Comparison of ENCODE assay signal across 8 cellular contexts in genomic region chr18:12934454-12935071, GRCh38. TPM values are rescaled to one million over a fixed set of nuclear protein-coding genes. Genes with fewer than 3 reads are reported as not detected.
DNase-seq lines count a peak whose midpoint lies in the region; ATAC-seq and TF ChIP-seq lines count a peak whose summit lies in the region.

No MANE protein-coding gene starts in this region.

- no peaks in the 10 kb centered on the region for H3K9me3 ChIP-seq in fibroblast of lung (ENCODE audit: control insufficient read depth, insufficient read depth, low read depth, low read length)
- H3K9me3 ChIP-seq in neural cell (ENCODE audit: low read length), result no peaks in the 10 kb centered on the region

- H3K27me3 ChIP-seq in fibroblast of lung (ENCODE audit: control insufficient read depth, insufficient read depth, low read length), result no peaks in the 10 kb centered on the region
- no peaks in the 10 kb centered on the region for H3K27me3 ChIP-seq in neural cell (ENCODE audit: insufficient read depth, low read depth, low read length)

- TF ChIP-seq CTCF in fibroblast of lung (conservative IDR thresholded peaks at IDR 0.05 in 1 of 2, IDR thresholded peaks at IDR 0.05 in 1 of 2; ENCODE audit: low read depth in 1 of 2, low read length in 2 of 2) (peak; percentile 98), neural cell (IDR thresholded peaks at IDR 0.05; ENCODE audit: poor library complexity, severe bottlenecking) (peak; percentile 96)

- H3K36me3 ChIP-seq in fibroblast of lung (ENCODE audit: control insufficient read depth, insufficient read depth, low read length), result no peaks in the 10 kb centered on the region
- H3K36me3 ChIP-seq in neural cell (ENCODE audit: insufficient read depth, low read length), result no peaks in the 10 kb centered on the region

- H2AFZ ChIP-seq in fibroblast of lung (ENCODE audit: low read length), result no peak overlapping the region
- H2AFZ ChIP-seq in neural cell (ENCODE audit: low read depth, low read length), result no peak overlapping the region

- ATAC-seq in GM21381 (IDR thresholded peaks at IDR 0.05; ENCODE audit: unreplicated experiment), result no peak

- H3K4me2 ChIP-seq in fibroblast of lung (ENCODE audit: extremely low read depth, insufficient read depth, low read length) (peak overlapping the region; percentile 9), neural cell (ENCODE audit: low read length) (no peak overlapping the region)

- no peak overlapping the region for H3K27ac ChIP-seq in fibroblast of lung (ENCODE audit: insufficient read depth, low read length)
- no peak overlapping the region for H3K27ac ChIP-seq in neural cell (ENCODE audit: low read length)

- H3K4me3 ChIP-seq in fibroblast of lung (replicated peaks in 1 of 4; ENCODE audit: control extremely low read depth in 1 of 4, insufficient read depth in 1 of 4, low read depth in 3 of 4, low read length in 4 of 4) (no peak overlapping the region), neural cell (ENCODE audit: low read length) (no peak overlapping the region)

- no peaks in the 10 kb centered on the region for H3K9me2 ChIP-seq in neural cell (ENCODE audit: insufficient read depth, low read length)

- H3K9ac ChIP-seq in fibroblast of lung (ENCODE audit: insufficient read depth, low read length) (no peak overlapping the region), neural cell (ENCODE audit: low read length) (no peak overlapping the region)

- H3F3A ChIP-seq in neural cell (ENCODE audit: insufficient read depth, low read length, poor library complexity, severe bottlenecking), result no peaks in the 10 kb centered on the region

- TF ChIP-seq RAD21 in neural cell (conservative IDR thresholded peaks at IDR 0.05), result peak; percentile 99

- DNase-seq in DMS153 (lab: John Stamatoyannopoulos, UW), result peak; percentile 17
- DNase-seq in KG1 (lab: John Stamatoyannopoulos, UW), result peak; percentile 17
- peak; percentile 70 for DNase-seq in RPMI7951 (ENCODE audit: low read depth)
- DNase-seq in activated T-cell treated with anti-CD3 and anti-CD28 coated beads, Interleukin-2, amount 50 U/mL, for 48 hours, result peak; percentile 81 to 82
- DNase-seq in fibroblast of lung (ENCODE audit: low read depth in 2 of 2), result peak; percentile 78 to 85
- DNase-seq in stimulated activated naive CD4-positive, alpha-beta T cell (lab: John Stamatoyannopoulos, UW), result peak; percentile 43 to 77 (median 68)

- no peak for TF ChIP-seq EP300 in neural cell (conservative IDR thresholded peaks at IDR 0.05; ENCODE audit: poor library complexity, severe bottlenecking)

- no peaks in the 10 kb centered on the region for H3K79me2 ChIP-seq in fibroblast of lung (ENCODE audit: control insufficient read depth, insufficient read depth, low read length)
- no peaks in the 10 kb centered on the region for H3K79me2 ChIP-seq in neural cell (replicated peaks; ENCODE audit: insufficient read depth, low read length)

- H4K20me1 ChIP-seq in fibroblast of lung (ENCODE audit: control insufficient read depth, extremely low read depth, insufficient read depth, low read length) (no peaks in the 10 kb centered on the region), neural cell (ENCODE audit: insufficient read depth) (no peaks in the 10 kb centered on the region)

- H3K4me1 ChIP-seq in fibroblast of lung (ENCODE audit: control insufficient read depth, extremely low read depth, insufficient read depth, low read length), result no peaks in the 10 kb centered on the region

TF ChIP-seq in neural cell, 6 proteins besides CTCF, POLR2A, EP300 and RAD21:
- TF ChIP-seq MXI1 (conservative IDR thresholded peaks at IDR 0.05; ENCODE audit: poor library complexity, severe bottlenecking) (no peak), SMC3 (conservative IDR thresholded peaks at IDR 0.05; ENCODE audit: poor library complexity) (peak; percentile 98)
TF ChIP-seq in neural cell: peak in this region for 1.

RNA-seq across cellular contexts. Expression of gene SEH1L, which starts 13.2 kb away (rescaled TPM):
- total RNA-seq in RPMI7951 (2014; rRNA removed; shearing (Covaris generic)), result 22.0 and 27.8 TPM in 2 replicates
- total RNA-seq in fibroblast of lung, result 40.6 and 43.9 TPM in 2 replicates
- polyA plus RNA-seq in fibroblast of lung (52.7 and 56.0 TPM in 2 replicates), neural cell (11.5 and 12.3 TPM in 2 replicates)
- polyA plus RNA-seq in fibroblast of lung (2012), result 37.5 and 38.7 TPM in 2 replicates
- polyA minus RNA-seq in fibroblast of lung (ENCODE audit: low replicate concordance) (24.6 and 92.8 TPM in 2 replicates), neural cell (26.6 and 27.3 TPM in 2 replicates)

RNA-seq across cellular contexts. Expression of gene PTPN2, which starts 50.5 kb away (rescaled TPM):
- 19.9 and 21.9 TPM in 2 replicates for total RNA-seq in RPMI7951 (2014; rRNA removed; shearing (Covaris generic))
- total RNA-seq in fibroblast of lung, result 23.6 and 24.1 TPM in 2 replicates
- 18.7 and 23.7 TPM in 2 replicates for polyA plus RNA-seq in fibroblast of lung
- 15.6 and 18.9 TPM in 2 replicates for polyA plus RNA-seq in fibroblast of lung (2012)
- 3.3 and 7.7 TPM in 2 replicates for polyA minus RNA-seq in fibroblast of lung (ENCODE audit: low replicate concordance)
- 45.2 and 45.7 TPM in 2 replicates for polyA plus RNA-seq in neural cell
- 31.9 and 41.0 TPM in 2 replicates for polyA minus RNA-seq in neural cell

RNA-seq across cellular contexts. Expression of gene CEP192, which starts 56.6 kb away (rescaled TPM):
- 28.1 and 32.2 TPM in 2 replicates for total RNA-seq in RPMI7951 (2014; rRNA removed; shearing (Covaris generic))
- 32.7 and 32.9 TPM in 2 replicates for total RNA-seq in fibroblast of lung
- polyA plus RNA-seq in fibroblast of lung (12.5 and 17.8 TPM in 2 replicates), neural cell (28.1 and 31.7 TPM in 2 replicates)
- 6.5 and 8.6 TPM in 2 replicates for polyA plus RNA-seq in fibroblast of lung (2012)
- polyA minus RNA-seq in fibroblast of lung (ENCODE audit: low replicate concordance) (17.4 and 19.3 TPM in 2 replicates), neural cell (59.2 and 65.5 TPM in 2 replicates)

Comparison
In these comparisons a context has a peak if more than half of its experiments do, and no peak if none do; other contexts are left out.
1. DNase-seq: peak in every context shown above with its lines; median percentile 82 in activated T-cell treated with anti-CD3 and anti-CD28 coated beads, Interleukin-2, amount 50 U/mL, for 48 hours; 82 in fibroblast of lung; 70 in RPMI7951; 68 in stimulated activated naive CD4-positive, alpha-beta T cell; 17 in DMS153; 17 in KG1.